In genomic region chr19:17307876-17308377, GRCh38 we compare ENCODE assay signal across 12 cellular contexts. TPM values are rescaled to one million over a fixed set of nuclear protein-coding genes. Genes with fewer than 3 reads are reported as not detected.
A peak's percentile ranks its signal among the peaks of the same experiment; 100 is the strongest.
DNase-seq lines count a peak whose midpoint lies in the region; ATAC-seq and TF ChIP-seq lines count a peak whose summit lies in the region.
"Had no signal": no experiment of that assay in that cellular context is flagged by ENCODE, and none has a peak within 500 bp of the region (broad histone marks: within the 10 kb centered on the region; RNA-seq: fewer than 3 reads in every experiment).

No MANE protein-coding gene starts in this region.

- peaks cover 60% of the 10 kb centered on the region for H3K4me1 Mint-ChIP-seq in activated T-cell treated with anti-CD3 and anti-CD28 coated beads, Interleukin-2, amount 50 U/mL, for 72 hours (ENCODE audit: low read depth)
- peaks cover 66% of the 10 kb centered on the region for H3K4me1 Mint-ChIP-seq in stimulated activated memory B cell treated with anti-CD40 and anti-IgM and Interleukin-4, amounts not matched to agents 10 μg/mL and 1 μg/mL and 100 μg/mL, for 72 hours

- H3K36me3 Mint-ChIP-seq in activated T-cell treated with anti-CD3 and anti-CD28 coated beads, Interleukin-2, amount 50 U/mL, for 72 hours (ENCODE audit: insufficient read depth in 2 of 2), result peaks cover 0 to 1% of the 10 kb centered on the region in 2 donors
- H3K36me3 Mint-ChIP-seq in stimulated activated memory B cell treated with anti-CD40 and anti-IgM and Interleukin-4, amounts not matched to agents 10 μg/mL and 1 μg/mL and 100 μg/mL, for 72 hours, result peaks cover 12% of the 10 kb centered on the region

- no peak for DNase-seq in activated T-cell treated with anti-CD3 and anti-CD28 coated beads, Interleukin-2, amount 50 U/mL, for 72 hours
- DNase-seq in activated T-cell treated with anti-CD3 and anti-CD28 coated beads for 4 hours, result no peak
- DNase-seq in lower lobe of right lung, result no peak
- no peak for DNase-seq in CD1c-positive myeloid dendritic cell (ENCODE audit: extremely low spot score)
- no peak for DNase-seq in NCI-H187 treated with DMSO at 0.1 percent for 48 hours (lab: John Stamatoyannopoulos, UW)
- DNase-seq: NCI-H2081 treated with DMSO at 0.1 percent for 48 hours; posterior cingulate gyrus; stimulated activated CD4-positive, alpha-beta T cell treated with anti-CD3 and anti-CD28 coated beads, Interleukin-15, amount 100 ng/mL, for 24 hours had no signal

- 80 to 87% methylated on average over 8 of the region's 8 CpGs for WGBS in gastroesophageal sphincter (ENCODE audit: low coverage in 1 of 2), 2 donors

- no peak for TF ChIP-seq POLR2A in gastroesophageal sphincter (IDR thresholded peaks at IDR 0.05)

- H3K4me1 ChIP-seq in gastroesophageal sphincter, result peaks cover 0 to 90% (median 34%) of the 10 kb centered on the region in 3 donors
- peaks cover 59% of the 10 kb centered on the region for H3K4me1 ChIP-seq in lower lobe of right lung

- H3K27ac Mint-ChIP-seq in activated T-cell treated with anti-CD3 and anti-CD28 coated beads, Interleukin-2, amount 50 U/mL, for 72 hours, result no peak overlapping the region
- no peak overlapping the region for H3K27ac Mint-ChIP-seq in stimulated activated memory B cell treated with anti-CD40 and anti-IgM and Interleukin-4, amounts not matched to agents 10 μg/mL and 1 μg/mL and 100 μg/mL, for 72 hours

- no peaks in the 10 kb centered on the region for H3K27me3 ChIP-seq in gastroesophageal sphincter
- H3K27me3 ChIP-seq in lower lobe of right lung (ENCODE audit: low read depth), result no peaks in the 10 kb centered on the region

- no peak overlapping the region for H3K4me3 ChIP-seq in gastroesophageal sphincter
- H3K4me3 ChIP-seq in lower lobe of right lung, result no peak overlapping the region
- H3K4me3 ChIP-seq: coronary artery had no signal

- TF ChIP-seq EP300 in gastroesophageal sphincter (IDR thresholded peaks at IDR 0.05), result no peak

- TF ChIP-seq CTCF in VCaP (conservative IDR thresholded peaks at IDR 0.05), result no peak
- TF ChIP-seq CTCF in gastroesophageal sphincter (IDR thresholded peaks at IDR 0.05), result no peak
- no peak for TF ChIP-seq CTCF in lower lobe of right lung (IDR thresholded peaks at IDR 0.05)

- H3K36me3 ChIP-seq in gastroesophageal sphincter (peaks cover 0 to 17% of the 10 kb centered on the region in 2 donors), lower lobe of right lung (no peaks in the 10 kb centered on the region)

- no peak for ATAC-seq in activated T-cell treated with anti-CD3 and anti-CD28 coated beads, Interleukin-2, amount 50 U/mL, for 72 hours (replicated peaks in 1 of 2)
- no peak for ATAC-seq in gastroesophageal sphincter
- no peak for ATAC-seq in stimulated activated memory B cell treated with anti-CD40 and anti-IgM and Interleukin-4, amounts not matched to agents 10 μg/mL and 1 μg/mL and 100 μg/mL, for 72 hours
- no peak for ATAC-seq in lower lobe of right lung

- H3K27ac ChIP-seq in VCaP (peak overlapping the region; percentile 98), gastroesophageal sphincter (peak overlapping the region in 3 of 4 donors; percentile 15 to 92 (median 90)), lower lobe of right lung (no peak overlapping the region)
- H3K27ac ChIP-seq: coronary artery had no signal

- H3K4me3 Mint-ChIP-seq in activated T-cell treated with anti-CD3 and anti-CD28 coated beads, Interleukin-2, amount 50 U/mL, for 72 hours, result peak overlapping the region; percentile 8 to 86
- peak overlapping the region; percentile 22 for H3K4me3 Mint-ChIP-seq in stimulated activated memory B cell treated with anti-CD40 and anti-IgM and Interleukin-4, amounts not matched to agents 10 μg/mL and 1 μg/mL and 100 μg/mL, for 72 hours

- intact Hi-C loops in lower lobe of right lung (cut with DNase I), result no loop called here

- no peaks in the 10 kb centered on the region for H3K27me3 Mint-ChIP-seq in activated T-cell treated with anti-CD3 and anti-CD28 coated beads, Interleukin-2, amount 50 U/mL, for 72 hours (ENCODE audit: low read depth)
- no peaks in the 10 kb centered on the region for H3K27me3 Mint-ChIP-seq in stimulated activated memory B cell treated with anti-CD40 and anti-IgM and Interleukin-4, amounts not matched to agents 10 μg/mL and 1 μg/mL and 100 μg/mL, for 72 hours

- H3K9me3 ChIP-seq in gastroesophageal sphincter, result no peaks in the 10 kb centered on the region
- H3K9me3 ChIP-seq in lower lobe of right lung, result no peaks in the 10 kb centered on the region

- no peaks in the 10 kb centered on the region for H3K9me3 Mint-ChIP-seq in activated T-cell treated with anti-CD3 and anti-CD28 coated beads, Interleukin-2, amount 50 U/mL, for 72 hours
- H3K9me3 Mint-ChIP-seq in stimulated activated memory B cell treated with anti-CD40 and anti-IgM and Interleukin-4, amounts not matched to agents 10 μg/mL and 1 μg/mL and 100 μg/mL, for 72 hours, result no peaks in the 10 kb centered on the region

RNA-seq across cellular contexts. Expression of gene DDA1, which starts 1.4 kb away (rescaled TPM):
- total RNA-seq in activated T-cell treated with anti-CD3 and anti-CD28 coated beads, Interleukin-2, amount 50 U/mL, for 72 hours, result 10 to 100 TPM; 29.6 to 40.2 TPM
- total RNA-seq in gastroesophageal sphincter (10 to 100 TPM; 13.2 to 58.5 (median 19.9) TPM), lower lobe of right lung (32.2 TPM)

RNA-seq across cellular contexts. Expression of gene MRPL34, which starts 2.3 kb away (rescaled TPM):
- total RNA-seq in activated T-cell treated with anti-CD3 and anti-CD28 coated beads, Interleukin-2, amount 50 U/mL, for 72 hours, result 10 to 100 TPM; 75.0 to 75.8 TPM
- total RNA-seq in gastroesophageal sphincter (100 to 1,000 TPM in 3 of 4 donors, 10 to 100 TPM in 1; 95.0 to 175 (median 113) TPM), lower lobe of right lung (68.3 TPM)

RNA-seq across cellular contexts. Expression of gene ABHD8, which starts 4.7 kb away (rescaled TPM):
- total RNA-seq in activated T-cell treated with anti-CD3 and anti-CD28 coated beads, Interleukin-2, amount 50 U/mL, for 72 hours, result 10 to 100 TPM; 16.1 to 16.6 TPM
- total RNA-seq in gastroesophageal sphincter (10 to 100 TPM; 13.2 to 34.4 (median 24.3) TPM), lower lobe of right lung (19.5 TPM)

RNA-seq across cellular contexts. Expression of gene ANKLE1, which starts 26.2 kb away (rescaled TPM):
- 1 to 10 TPM; 5.8 to 8.9 TPM for total RNA-seq in activated T-cell treated with anti-CD3 and anti-CD28 coated beads, Interleukin-2, amount 50 U/mL, for 72 hours
- total RNA-seq in gastroesophageal sphincter (under 1 TPM in 2 of 4 donors, not detected in 2; 0.39 to 0.81 TPM), lower lobe of right lung (0.92 TPM)

RNA-seq across cellular contexts. Expression of gene ANO8, which starts 26.7 kb away (rescaled TPM):
- total RNA-seq in activated T-cell treated with anti-CD3 and anti-CD28 coated beads, Interleukin-2, amount 50 U/mL, for 72 hours, result 10 to 100 TPM; 11.1 to 13.7 TPM
- total RNA-seq in gastroesophageal sphincter (1 to 10 TPM; 1.3 to 6.2 (median 4.2) TPM), lower lobe of right lung (16.6 TPM)
